ENCODE assay signal across 17 cellular contexts in the genomic region with DNA sequence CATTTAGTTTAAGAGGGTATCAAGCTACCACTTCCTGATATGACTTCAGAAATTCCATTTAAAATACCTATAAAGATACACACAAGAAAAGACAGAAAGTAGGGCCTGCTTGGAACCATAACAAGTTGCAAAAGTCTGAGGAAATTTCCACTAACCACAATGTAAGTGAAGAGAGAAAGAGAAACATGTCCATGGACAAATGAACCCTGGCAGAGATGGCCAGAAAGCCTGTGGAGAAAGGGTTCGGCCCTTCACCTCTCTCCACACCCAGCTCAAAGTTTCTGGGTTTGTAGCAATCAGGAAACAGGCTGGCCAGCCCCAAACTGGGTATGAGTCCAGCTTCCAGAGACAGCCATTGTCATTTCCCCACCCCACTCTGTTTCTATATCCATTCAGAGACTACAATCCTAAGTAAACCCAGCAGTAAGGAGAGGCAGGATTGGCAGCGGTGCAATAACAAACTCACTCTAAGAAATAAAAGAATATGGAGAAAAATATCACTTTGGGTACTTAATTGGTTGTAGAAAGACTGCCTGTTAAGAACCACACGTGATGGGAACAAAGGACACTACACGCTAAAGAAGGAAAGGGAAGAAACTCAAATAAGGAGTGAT.
DNase-seq lines count a peak whose midpoint lies in the region; ATAC-seq and TF ChIP-seq lines count a peak whose summit lies in the region.
"Had no signal": no experiment of that assay in that cellular context is flagged by ENCODE, and none has a peak within 500 bp of the region (broad histone marks: within the 10 kb centered on the region; RNA-seq: fewer than 3 reads in every experiment).

No MANE protein-coding gene starts in this region.

- peak overlapping the region; percentile 61 to 93 (median 84) for H3K27ac Mint-ChIP-seq in CD4-positive, alpha-beta memory T cell
- peak overlapping the region; percentile 24 for H3K27ac Mint-ChIP-seq in HFFc6
- H3K27ac Mint-ChIP-seq in activated T-helper 2 cell treated with anti-CD3 and anti-CD28 coated beads, Interferon-gamma antibody, Interleukin-2, Interleukin-4, amounts not matched to agents 10 μg/mL and 5 μg/mL and 100 μg/mL, durations not matched to agents 14 hours and 24 hours and 36 hours, result peak overlapping the region; percentile 81
- H3K27ac Mint-ChIP-seq in naive B cell, result peak overlapping the region in 5 of 6 donors; percentile 9 to 96 (median 73)

- peak overlapping the region; percentile 18 for H3K27ac ChIP-seq in CD4-positive, alpha-beta memory T cell (ENCODE audit: low read depth, low read length)
- H3K27ac ChIP-seq: BLaER1 treated with 17β-estradiol and CSF1 and Interleukin-3, amounts not matched to agents 10 nM and 100 nM; cardiac muscle cell; VCaP had no signal

- DNase-seq in CD4-positive, alpha-beta memory T cell, result no peak
- DNase-seq in HFFc6 (no peak), naive B cell (no peak), SW480 (ENCODE audit: low spot score) (no peak), H4 (ENCODE audit: low spot score) (no peak)
- no peak for DNase-seq in activated T-helper 2 cell treated with anti-CD3 and anti-CD28 coated beads, Interferon-gamma antibody, Interleukin-2, Interleukin-4, amounts not matched to agents 10 μg/mL and 5 μg/mL and 100 μg/mL, durations not matched to agents 14 hours and 24 hours and 36 hours (ENCODE audit: low spot score)
- DNase-seq: glutamatergic neuron; GOT3; kidney glomerular epithelial cell; NCI-H2029 treated with DMSO at 0.1 percent for 48 hours; NCI-H748 treated with DMSO at 0.1 percent for 48 hours; Right ventricle myocardium superior; stimulated activated CD4-positive, alpha-beta T cell treated with anti-CD3 and anti-CD28 coated beads, Interleukin-2, amount 100 ng/mL, for 48 hours had no signal

- peaks cover 53 to 78% (median 68%) of the 10 kb centered on the region in 4 donors for H3K4me1 Mint-ChIP-seq in CD4-positive, alpha-beta memory T cell
- H3K4me1 Mint-ChIP-seq in HFFc6 (ENCODE audit: low read depth) (peaks cover 82% of the 10 kb centered on the region), naive B cell (peaks cover 45 to 76% (median 56%) of the 10 kb centered on the region in 3 donors)
- H3K4me1 Mint-ChIP-seq in activated T-helper 2 cell treated with anti-CD3 and anti-CD28 coated beads, Interferon-gamma antibody, Interleukin-2, Interleukin-4, amounts not matched to agents 10 μg/mL and 5 μg/mL and 100 μg/mL, durations not matched to agents 14 hours and 24 hours and 36 hours (ENCODE audit: low read depth), result peaks cover 65% of the 10 kb centered on the region

- H3K27me3 ChIP-seq in CD4-positive, alpha-beta memory T cell (ENCODE audit: insufficient read depth, low read length), result no peaks in the 10 kb centered on the region
- H3K27me3 ChIP-seq: BLaER1 treated with 17β-estradiol and CSF1 and Interleukin-3, amounts not matched to agents 10 nM and 100 nM; cardiac muscle cell had no signal

- POLR2A ChIA-PET in CD4-positive, alpha-beta memory T cell (lab: Charles Lee; ENCODE audit: partially characterized antibody), result interaction anchor here (1.0 to 1.3 kb wide), 3 partner anchors 10 to 71 kb away, joined by 3 to 6 read pairs (median 4); partner anchors contain the start of gene STK17A

- H3K9me3 Mint-ChIP-seq in CD4-positive, alpha-beta memory T cell, result peaks cover 0 to 4% (median 0%) of the 10 kb centered on the region in 8 donors
- H3K9me3 Mint-ChIP-seq in HFFc6 (no peaks in the 10 kb centered on the region), naive B cell (peaks cover 0 to 4% (median 0%) of the 10 kb centered on the region in 7 donors)
- H3K9me3 Mint-ChIP-seq in activated T-helper 2 cell treated with anti-CD3 and anti-CD28 coated beads, Interferon-gamma antibody, Interleukin-2, Interleukin-4, amounts not matched to agents 10 μg/mL and 5 μg/mL and 100 μg/mL, durations not matched to agents 14 hours and 24 hours and 36 hours, result peaks cover 5% of the 10 kb centered on the region

- no peak overlapping the region for H3K4me3 ChIP-seq in CD4-positive, alpha-beta memory T cell (ENCODE audit: low read length in 2 of 2)
- H3K4me3 ChIP-seq: BLaER1 treated with 17β-estradiol and CSF1 and Interleukin-3, amounts not matched to agents 10 nM and 100 nM; cardiac muscle cell had no signal

- H3K4me1 ChIP-seq in CD4-positive, alpha-beta memory T cell (ENCODE audit: insufficient read depth, low read length), result peaks cover 67% of the 10 kb centered on the region

- H3K27me3 Mint-ChIP-seq in CD4-positive, alpha-beta memory T cell, result no peaks in the 10 kb centered on the region
- no peaks in the 10 kb centered on the region; the same call in 1 of the 2 replicates for H3K27me3 Mint-ChIP-seq in HFFc6 (ENCODE audit: insufficient read depth)
- no peaks in the 10 kb centered on the region for H3K27me3 Mint-ChIP-seq in activated T-helper 2 cell treated with anti-CD3 and anti-CD28 coated beads, Interferon-gamma antibody, Interleukin-2, Interleukin-4, amounts not matched to agents 10 μg/mL and 5 μg/mL and 100 μg/mL, durations not matched to agents 14 hours and 24 hours and 36 hours (ENCODE audit: low read depth)
- no peaks in the 10 kb centered on the region for H3K27me3 Mint-ChIP-seq in naive B cell

- H3K9me3 ChIP-seq in CD4-positive, alpha-beta memory T cell (ENCODE audit: control insufficient read depth in 1 of 2, low read length in 2 of 2), result no peaks in the 10 kb centered on the region

- peaks cover 13 to 26% of the 10 kb centered on the region in 2 donors for H3K36me3 Mint-ChIP-seq in CD4-positive, alpha-beta memory T cell
- H3K36me3 Mint-ChIP-seq in HFFc6 (ENCODE audit: low read depth) (peaks cover 50% of the 10 kb centered on the region), naive B cell (peaks cover 11 to 14% of the 10 kb centered on the region in 2 donors)
- H3K36me3 Mint-ChIP-seq in activated T-helper 2 cell treated with anti-CD3 and anti-CD28 coated beads, Interferon-gamma antibody, Interleukin-2, Interleukin-4, amounts not matched to agents 10 μg/mL and 5 μg/mL and 100 μg/mL, durations not matched to agents 14 hours and 24 hours and 36 hours (ENCODE audit: low read depth), result peaks cover 47% of the 10 kb centered on the region

- no peak for ATAC-seq in naive B cell (ENCODE audit: low read depth in 2 of 2)
- ATAC-seq in HG03159 (IDR thresholded peaks at IDR 0.05; ENCODE audit: unreplicated experiment), result no peak

- intact Hi-C loops in CD4-positive, alpha-beta memory T cell (cut with micrococcal nuclease), result no loop called here
- intact Hi-C loops in activated T-helper 2 cell treated with anti-CD3 and anti-CD28 coated beads, Interferon-gamma antibody, Interleukin-2, Interleukin-4, amounts not matched to agents 10 μg/mL and 5 μg/mL and 100 μg/mL, durations not matched to agents 14 hours and 24 hours and 36 hours (cut with micrococcal nuclease), result loop anchor here (10.0 kb wide), 1 partner anchor 719 kb away; the partner anchor contains the start of genes MRPL32 and PSMA2

- H3K36me3 ChIP-seq in CD4-positive, alpha-beta memory T cell (ENCODE audit: insufficient read depth, low read length), result no peaks in the 10 kb centered on the region
- H3K36me3 ChIP-seq: cardiac muscle cell had no signal

- TF ChIP-seq CTCF in HFFc6 (IDR thresholded peaks at IDR 0.05), result no peak

- CTCF ChIA-PET in CD4-positive, alpha-beta memory T cell (lab: Charles Lee; ENCODE audit: partially characterized antibody), result interaction anchor here (0.9 to 11.6 kb wide), 3 partner anchors 16 to 70 kb away, joined by 3 to 199 read pairs (median 6); partner anchors contain the start of gene STK17A

- H3K4me3 Mint-ChIP-seq in CD4-positive, alpha-beta memory T cell, result peak overlapping the region; percentile 7 to 70 (median 38)
- no peak overlapping the region for H3K4me3 Mint-ChIP-seq in HFFc6
- H3K4me3 Mint-ChIP-seq in activated T-helper 2 cell treated with anti-CD3 and anti-CD28 coated beads, Interferon-gamma antibody, Interleukin-2, Interleukin-4, amounts not matched to agents 10 μg/mL and 5 μg/mL and 100 μg/mL, durations not matched to agents 14 hours and 24 hours and 36 hours (ENCODE audit: low read depth), result peak overlapping the region; percentile 1
- peak overlapping the region in 7 of 8 donors; percentile 1 to 74 (median 10) for H3K4me3 Mint-ChIP-seq in naive B cell

Comparison
In these comparisons a context has a peak if more than half of its experiments do, and no peak if none do; other contexts are left out.
1. H3K27ac Mint-ChIP-seq: peak in every context shown above with its lines; median percentile 84 in CD4-positive, alpha-beta memory T cell; 81 in activated T-helper 2 cell treated with anti-CD3 and anti-CD28 coated beads, Interferon-gamma antibody, Interleukin-2, Interleukin-4, amounts not matched to agents 10 μg/mL and 5 μg/mL and 100 μg/mL, durations not matched to agents 14 hours and 24 hours and 36 hours; 73 in naive B cell; 24 in HFFc6.